ENCODE assay signal across 21 cellular contexts in the genomic region with DNA sequence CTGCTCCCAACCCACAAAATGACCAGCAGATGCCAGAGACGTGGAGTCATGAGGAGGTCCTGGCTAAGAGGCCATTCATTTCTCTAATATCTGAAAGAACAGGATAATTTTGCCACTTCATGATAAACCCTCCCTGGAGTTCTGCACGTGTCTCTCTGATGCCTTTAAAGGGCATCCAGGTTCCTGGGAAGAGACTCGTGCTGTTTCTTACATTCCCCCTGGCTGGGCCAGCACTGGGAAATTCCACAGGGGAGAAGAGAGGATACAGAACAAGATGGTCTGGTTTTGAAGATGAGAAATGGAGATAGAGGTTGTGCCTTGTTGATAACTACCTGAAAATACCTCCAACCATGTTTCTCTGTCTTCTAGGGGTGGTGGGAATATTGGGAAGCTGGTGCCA.
"Had no signal": no experiment of that assay in that cellular context is flagged by ENCODE, and none has a peak within 500 bp of the region (broad histone marks: within the 10 kb centered on the region; RNA-seq: fewer than 3 reads in every experiment).

No MANE protein-coding gene starts in this region.

- H3K4me2 ChIP-seq: KMS-11, SK-N-SH had no signal

- DNase-seq: Kasumi-1, MV-4-11, NCI-H1048, NCI-H1105, NCI-H1436 treated with DMSO at 0.1 percent for 48 hours, NCI-H1694, NCI-H187 treated with DMSO at 0.1 percent for 48 hours, NCI-H2029 treated with DMSO at 0.1 percent for 48 hours, NCI-H2171 treated with DMSO at 0.1 percent for 48 hours, NCI-H446, NCI-H510A, NCI-H526 treated with DMSO at 0.1 percent for 48 hours, NCI-H774, Right ventricle myocardium superior, SIG-M5, SK-N-SH, SW 1271, T-cell had no signal

- H3K9ac ChIP-seq: KMS-11, SK-N-SH had no signal

- FAIRE-seq: K562, RCC 7860 had no signal

- H3K27ac ChIP-seq: KMS-11 had no signal

- H3K4me3 ChIP-seq: K562 had no signal

- H3K9me3 ChIP-seq: SK-N-SH had no signal
